8 cellular contexts compared by ENCODE assay signal in genomic region chr11:10899542-10899830, GRCh38. TPM values are rescaled to one million over a fixed set of nuclear protein-coding genes. Genes with fewer than 3 reads are reported as not detected.
DNase-seq lines count a peak whose midpoint lies in the region; ATAC-seq and TF ChIP-seq lines count a peak whose summit lies in the region.

No MANE protein-coding gene starts in this region.

- no peaks in the 10 kb centered on the region for H3K9me2 ChIP-seq in MM.1S (replicated peaks; ENCODE audit: insufficient read depth, low read length)

- H3K9me3 Mint-ChIP-seq in activated T-cell treated with anti-CD3 and anti-CD28 coated beads, Interleukin-2, amount 50 U/mL, for 4 hours: no peaks in the 10 kb centered on the region

- peaks cover 1% of the 10 kb centered on the region for H3K27me3 Mint-ChIP-seq in activated T-cell treated with anti-CD3 and anti-CD28 coated beads, Interleukin-2, amount 50 U/mL, for 4 hours (ENCODE audit: low read depth)

- no peaks in the 10 kb centered on the region for H4K20me1 ChIP-seq in MM.1S (ENCODE audit: insufficient read depth, low read length)

- POLR2A ChIA-PET in HEK293T (lab: Yijun Ruan, JAX): interaction anchor here (1.0 to 3.0 kb wide), 4 partner anchors 15 to 91 kb away, joined by 4 to 35 read pairs (median 10); partner anchors contain the start of genes EIF4G2 and ZBED5

- no peaks in the 10 kb centered on the region for H3F3A ChIP-seq in MM.1S (ENCODE audit: insufficient read depth, low read length)

- H2AFZ ChIP-seq in MM.1S (ENCODE audit: low read length): no peak overlapping the region

- DNase-seq in activated CD8-positive, alpha-beta memory T cell treated with anti-CD3 and anti-CD28 coated beads for 24 hours: peak; percentile 62
- DNase-seq in activated CD8-positive, alpha-beta memory T cell treated with anti-CD3 and anti-CD28 coated beads, Interleukin-2, amount 50 U/mL, for 4 hours: no peak
- DNase-seq in activated T-cell treated with anti-CD3 and anti-CD28 coated beads, Interleukin-2, amount 50 U/mL, for 4 hours: no peak
- DNase-seq in upper lobe of left lung (peak; percentile 34 to 80), HEK293T (ENCODE audit: extremely low spot score) (no peak), MM.1S (no peak)

- H3K36me3 ChIP-seq in upper lobe of left lung (no peaks in the 10 kb centered on the region), MM.1S (replicated peaks; ENCODE audit: insufficient read depth, low read length) (no peaks in the 10 kb centered on the region)

- CTCF ChIA-PET in HEK293T (lab: Yijun Ruan, JAX): interaction anchor here (0.6 to 1.4 kb wide), 2 partner anchors 21 to 278 kb away, joined by 3 to 4 read pairs; no protein-coding TSS in a partner anchor

- TF ChIP-seq POLR2A in upper lobe of left lung (IDR thresholded peaks at IDR 0.05): no peak

- H3K9me3 ChIP-seq in upper lobe of left lung (no peaks in the 10 kb centered on the region), MM.1S (replicated peaks; ENCODE audit: insufficient read depth, low read length) (no peaks in the 10 kb centered on the region)

- H3K4me3 Mint-ChIP-seq in activated T-cell treated with anti-CD3 and anti-CD28 coated beads, Interleukin-2, amount 50 U/mL, for 4 hours: no peak overlapping the region

- no peak overlapping the region for H3K9ac ChIP-seq in MM.1S (ENCODE audit: low read length)

- H3K4me1 Mint-ChIP-seq in activated T-cell treated with anti-CD3 and anti-CD28 coated beads, Interleukin-2, amount 50 U/mL, for 4 hours (ENCODE audit: low read depth): no peaks in the 10 kb centered on the region

- H3K4me1 ChIP-seq in upper lobe of left lung: peaks cover 23 to 41% (median 36%) of the 10 kb centered on the region in 4 donors
- no peaks in the 10 kb centered on the region for H3K4me1 ChIP-seq in MM.1S (ENCODE audit: low read length)

- no peak for TF ChIP-seq CTCF in upper lobe of left lung (IDR thresholded peaks at IDR 0.05)
- no peak for TF ChIP-seq CTCF in MM.1S (IDR thresholded peaks at IDR 0.05; ENCODE audit: low read length)

- H3K27me3 ChIP-seq in layer of hippocampus (ENCODE audit: control insufficient read depth, insufficient read depth, low read length) (no peaks in the 10 kb centered on the region), upper lobe of left lung (no peaks in the 10 kb centered on the region), MM.1S (replicated peaks; ENCODE audit: insufficient read depth, low read length) (no peaks in the 10 kb centered on the region)

- 68% methylated on average over 4 of the region's 4 CpGs for WGBS in upper lobe of left lung, 2 donors

- peak; percentile 35 to 47 for ATAC-seq in activated T-cell treated with anti-CD3 and anti-CD28 coated beads, Interleukin-2, amount 50 U/mL, for 4 hours
- ATAC-seq in upper lobe of left lung (ENCODE audit: low FRiP score in 2 of 2) (peak; percentile 57 to 85), HG03439 (IDR thresholded peaks at IDR 0.05; ENCODE audit: unreplicated experiment) (no peak)

- no peak overlapping the region for H3K4me2 ChIP-seq in MM.1S (ENCODE audit: low read depth, low read length)

- no peaks in the 10 kb centered on the region for H3K79me2 ChIP-seq in MM.1S (ENCODE audit: low read length)

- H3K36me3 Mint-ChIP-seq in activated T-cell treated with anti-CD3 and anti-CD28 coated beads, Interleukin-2, amount 50 U/mL, for 4 hours (ENCODE audit: insufficient read depth): no peaks in the 10 kb centered on the region

- H3K27ac ChIP-seq in layer of hippocampus (ENCODE audit: low read depth, low read length) (peak overlapping the region; percentile 47), upper lobe of left lung (peak overlapping the region; percentile 87 to 91 (median 89)), MM.1S (ENCODE audit: low read length) (no peak overlapping the region)

- no peak overlapping the region for H3K4me3 ChIP-seq in upper lobe of left lung
- no peak overlapping the region for H3K4me3 ChIP-seq in MM.1S (ENCODE audit: low read length)

- TF ChIP-seq EP300 in upper lobe of left lung (IDR thresholded peaks at IDR 0.05): no peak

TF ChIP-seq in HEK293T, 16 proteins besides CTCF, POLR2A, EP300 and RAD21:
- TF ChIP-seq TARDBP (IDR thresholded peaks at IDR 0.05) (no peak), NFRKB (IDR thresholded peaks at IDR 0.05) (no peak), FOXK2 (IDR thresholded peaks at IDR 0.05) (no peak), SP1 (IDR thresholded peaks at IDR 0.05) (no peak), ARNT (IDR thresholded peaks at IDR 0.05) (no peak)

RNA-seq across cellular contexts. Expression of gene ZBED5, which starts 41.6 kb away (rescaled TPM):
- total RNA-seq in activated T-cell treated with anti-CD3 and anti-CD28 coated beads, Interleukin-2, amount 50 U/mL, for 4 hours: 10 to 100 TPM; 39.2 to 42.0 (median 39.9) TPM
- total RNA-seq in upper lobe of left lung: 10 to 100 TPM; 14.4 to 54.6 (median 36.7) TPM

Comparison
In these comparisons a context has a peak if more than half of its experiments do, and no peak if none do; other contexts are left out.
1. DNase-seq: peak in activated CD8-positive, alpha-beta memory T cell treated with anti-CD3 and anti-CD28 coated beads for 24 hours (single experiment) and upper lobe of left lung (2 of 2); none in activated CD8-positive, alpha-beta memory T cell treated with anti-CD3 and anti-CD28 coated beads, Interleukin-2, amount 50 U/mL, for 4 hours (single experiment), activated T-cell treated with anti-CD3 and anti-CD28 coated beads, Interleukin-2, amount 50 U/mL, for 4 hours (single experiment), HEK293T (single experiment) and MM.1S (single experiment).